Comparison of ENCODE assay signal across 11 cellular contexts in genomic region chr18:10270160-10270571, GRCh38.
DNase-seq lines count a peak whose midpoint lies in the region; ATAC-seq and TF ChIP-seq lines count a peak whose summit lies in the region.
"Had no signal": no experiment of that assay in that cellular context is flagged by ENCODE, and none has a peak within 500 bp of the region (broad histone marks: within the 10 kb centered on the region; RNA-seq: fewer than 3 reads in every experiment).

No MANE protein-coding gene starts in this region.

- H3K4me3 ChIP-seq in fibroblast of the aortic adventitia (ENCODE audit: low read depth, low read length), result no peak overlapping the region
- H3K4me3 ChIP-seq in mesodermal cell (ENCODE audit: extremely low read depth, insufficient read depth, low read length, poor library complexity, severe bottlenecking), result no peak overlapping the region
- H3K4me3 ChIP-seq in upper lobe of left lung, result no peak overlapping the region

- WGBS in mesodermal cell (ENCODE audit: insufficient coverage in 2 of 2), 2 experiments, result 94 to 95% methylated on average over 7 to 8 of the region's 8 CpGs
- WGBS in upper lobe of left lung, 2 donors, result 50 to 53% methylated on average over 7 to 8 of the region's 8 CpGs

- H3K27ac Mint-ChIP-seq in Calu3 (ENCODE audit: unreplicated experiment), result no peak overlapping the region
- H3K27ac Mint-ChIP-seq: stimulated activated naive CD8-positive, alpha-beta T cell treated with anti-CD3 and anti-CD28 coated beads, Interleukin-15, amount 100 ng/mL, for 72 hours had no signal

- H3K36me3 Mint-ChIP-seq in Calu3 (ENCODE audit: insufficient read depth, unreplicated experiment), result no peaks in the 10 kb centered on the region

- H3K36me3 ChIP-seq in mesodermal cell (ENCODE audit: control insufficient read depth, insufficient read depth, low read length) (no peaks in the 10 kb centered on the region), upper lobe of left lung (no peaks in the 10 kb centered on the region)

- H3K27ac ChIP-seq in mesodermal cell (ENCODE audit: low read depth, low read length, severe bottlenecking) (peak overlapping the region; percentile 30), upper lobe of left lung (peak overlapping the region in 3 of 4 donors; percentile 5 to 55 (median 54))

- H3K27me3 ChIP-seq in upper lobe of left lung, result no peaks in the 10 kb centered on the region

- TF ChIP-seq POLR2A in upper lobe of left lung (IDR thresholded peaks at IDR 0.05), result no peak

- H3K27me3 Mint-ChIP-seq in Calu3 (ENCODE audit: unreplicated experiment), result peaks cover 28% of the 10 kb centered on the region
- H3K27me3 Mint-ChIP-seq: stimulated activated naive CD8-positive, alpha-beta T cell treated with anti-CD3 and anti-CD28 coated beads, Interleukin-15, amount 100 ng/mL, for 72 hours had no signal

- H3K9me3 Mint-ChIP-seq in Calu3 (ENCODE audit: low read depth, unreplicated experiment), result no peaks in the 10 kb centered on the region
- H3K9me3 Mint-ChIP-seq: stimulated activated naive CD8-positive, alpha-beta T cell treated with anti-CD3 and anti-CD28 coated beads, Interleukin-15, amount 100 ng/mL, for 72 hours had no signal

- ATAC-seq in upper lobe of left lung (ENCODE audit: low FRiP score in 2 of 2) (peak in 1 of 2 donors; percentile 62), GM18868 (IDR thresholded peaks at IDR 0.05; ENCODE audit: unreplicated experiment) (no peak)
- ATAC-seq: stimulated activated naive CD8-positive, alpha-beta T cell treated with anti-CD3 and anti-CD28 coated beads, Interleukin-15, amount 100 ng/mL, for 72 hours had no signal

- H3K4me1 ChIP-seq in mesodermal cell (ENCODE audit: control insufficient read depth, insufficient read depth, low read length, poor library complexity, severe bottlenecking), result peaks cover 6% of the 10 kb centered on the region
- H3K4me1 ChIP-seq in upper lobe of left lung, result peaks cover 23 to 29% (median 26%) of the 10 kb centered on the region in 4 donors

- TF ChIP-seq EP300 in upper lobe of left lung (IDR thresholded peaks at IDR 0.05), result no peak

- H3K4me1 Mint-ChIP-seq in Calu3 (ENCODE audit: low read depth, unreplicated experiment), result peaks cover 15% of the 10 kb centered on the region
- H3K4me1 Mint-ChIP-seq: stimulated activated naive CD8-positive, alpha-beta T cell treated with anti-CD3 and anti-CD28 coated beads, Interleukin-15, amount 100 ng/mL, for 72 hours had no signal

- CTCF ChIA-PET in Calu3 (lab: Charles Lee), result no interaction called here

- intact Hi-C loops in Calu3 (cut with micrococcal nuclease; ENCODE audit: unreplicated experiment), result no loop called here

- DNase-seq in astrocyte of the hippocampus (ENCODE audit: low read depth, low spot score) (peak; percentile 47), fibroblast of the aortic adventitia (ENCODE audit: low read depth) (peak; percentile 86), upper lobe of left lung (no peak), Calu3 (no peak), NCI-H1092 (lab: John Stamatoyannopoulos, UW) (no peak)
- DNase-seq: DMS 273 treated with DMSO at 0.1 percent for 48 hours; NCI-H187; stimulated activated CD4-positive, alpha-beta T cell treated with anti-CD3 and anti-CD28 coated beads, Interleukin-2, amount 100 ng/mL, for 24 hours; stimulated activated naive CD8-positive, alpha-beta T cell treated with anti-CD3 and anti-CD28 coated beads, Interleukin-15, amount 100 ng/mL, for 72 hours had no signal

- BruUV-seq in Calu3 (replicated peaks; lab: Mats Ljungman, UMichigan), result no TSS peak

- no peak for TF ChIP-seq CTCF in fibroblast of the aortic adventitia (IDR thresholded peaks at IDR 0.05; ENCODE audit: insufficient read depth, low read length)
- no peak for TF ChIP-seq CTCF in upper lobe of left lung (IDR thresholded peaks at IDR 0.05)
- no peak for TF ChIP-seq CTCF in Calu3 (IDR thresholded peaks at IDR 0.05; ENCODE audit: unreplicated experiment)

- no peak overlapping the region for H3K4me3 Mint-ChIP-seq in Calu3 (ENCODE audit: low read depth, unreplicated experiment)
- H3K4me3 Mint-ChIP-seq: stimulated activated naive CD8-positive, alpha-beta T cell treated with anti-CD3 and anti-CD28 coated beads, Interleukin-15, amount 100 ng/mL, for 72 hours had no signal

- H3K9me3 ChIP-seq in mesodermal cell (ENCODE audit: control insufficient read depth, low read length), result no peaks in the 10 kb centered on the region
- H3K9me3 ChIP-seq in upper lobe of left lung, result no peaks in the 10 kb centered on the region

Comparison
In these comparisons a context has a peak if more than half of its experiments do, and no peak if none do; other contexts are left out.
1. DNase-seq: peak in astrocyte of the hippocampus (single experiment) and fibroblast of the aortic adventitia (single experiment); none in upper lobe of left lung (0 of 2), Calu3 (single experiment) and NCI-H1092 (single experiment).